In genomic region chr17:40458001-40458791, GRCh38 we compare ENCODE assay signal across 9 cellular contexts. TPM values are rescaled to one million over a fixed set of nuclear protein-coding genes. Genes with fewer than 3 reads are reported as not detected.
DNase-seq lines count a peak whose midpoint lies in the region; ATAC-seq and TF ChIP-seq lines count a peak whose summit lies in the region.
"Had no signal": no experiment of that assay in that cellular context is flagged by ENCODE, and none has a peak within 500 bp of the region (broad histone marks: within the 10 kb centered on the region; RNA-seq: fewer than 3 reads in every experiment).

No MANE protein-coding gene starts in this region.

- no peaks in the 10 kb centered on the region for H3K9me3 ChIP-seq in GM23248 (ENCODE audit: low read depth)
- no peaks in the 10 kb centered on the region for H3K9me3 ChIP-seq in cardiac muscle cell (ENCODE audit: low read depth)

- H3K4me1 ChIP-seq in GM23248 (ENCODE audit: insufficient read depth) (peaks cover 73% of the 10 kb centered on the region), cardiac muscle cell (ENCODE audit: low read depth) (peaks cover 46% of the 10 kb centered on the region)

- no peaks in the 10 kb centered on the region for H3K9me2 ChIP-seq in GM23248 (ENCODE audit: insufficient read depth)

- H3K9ac ChIP-seq in GM23248 = peak overlapping the region; percentile 50

- H2AFZ ChIP-seq in GM23248 = no peak overlapping the region

- H3K36me3 ChIP-seq in GM23248 (ENCODE audit: low read depth) = peaks cover 39% of the 10 kb centered on the region
- peaks cover 11% of the 10 kb centered on the region for H3K36me3 ChIP-seq in cardiac muscle cell

- H3K79me2 ChIP-seq in GM23248 (ENCODE audit: insufficient read depth) = peaks cover 12% of the 10 kb centered on the region; the same call in 1 of the 2 replicates

- peak overlapping the region; percentile 52 for H3K4me2 ChIP-seq in GM23248 (ENCODE audit: unreplicated experiment)

- intact Hi-C loops in sciatic nerve (cut with DNase I) = no loop called here

- H3K27me3 ChIP-seq in GM23248 (replicated peaks; ENCODE audit: insufficient read depth) (no peaks in the 10 kb centered on the region), cardiac muscle cell (no peaks in the 10 kb centered on the region)

- in situ Hi-C loops in GM23248 (cut with MboI) = no loop called here

- H3K4me3 ChIP-seq in GM23248 = no peak overlapping the region; the same call in 1 of the 2 replicates
- no peak overlapping the region for H3K4me3 ChIP-seq in cardiac muscle cell

- H3F3A ChIP-seq in GM23248 (ENCODE audit: insufficient read depth) = peaks cover 87% of the 10 kb centered on the region

- TF ChIP-seq CTCF in cardiac muscle cell (IDR thresholded peaks at IDR 0.05; ENCODE audit: low read depth, low read length) = no peak

- H3K27ac ChIP-seq in GM23248 (peak overlapping the region; percentile 89), cardiac muscle cell (peak overlapping the region; percentile 79)

- DNase-seq in GM23248 (peak; percentile 94), cardiac muscle cell (ENCODE audit: low read depth in 1 of 2, low spot score in 1 of 2) (peak; percentile 72 to 84), sciatic nerve (ENCODE audit: low spot score) (peak; percentile 79), cerebellum (ENCODE audit: low spot score) (no peak)
- no peak for DNase-seq in activated CD8-positive, alpha-beta memory T cell treated with anti-CD3 and anti-CD28 coated beads for 24 hours

- WGBS in GM23248 (ENCODE audit: low coverage in 1 of 2, low lambda C conversion rate in 2 of 2, missing lambda C conversion rate in 2 of 2), 2 experiments = 3 to 6% methylated on average over 16 of the region's 16 CpGs

- ATAC-seq in SK-N-SH treated with all-trans-retinoic acid at 6 μM for 48 hours (peak; percentile 89), sciatic nerve (peak; percentile 21), GM18858 (IDR thresholded peaks at IDR 0.05; ENCODE audit: unreplicated experiment) (no peak), GM21526 (IDR thresholded peaks at IDR 0.05; ENCODE audit: low FRiP score, unreplicated experiment) (no peak)

- no peaks in the 10 kb centered on the region for H4K20me1 ChIP-seq in GM23248 (ENCODE audit: insufficient read depth)

TF ChIP-seq in SK-N-SH treated with all-trans-retinoic acid at 6 μM for 48 hours, 23 proteins besides CTCF, POLR2A, EP300 and RAD21:
- TF ChIP-seq SNAI2 (CRISPR knock-in tag; IDR thresholded peaks at IDR 0.05) (no peak), ARNTL (CRISPR knock-in tag; IDR thresholded peaks at IDR 0.05; ENCODE audit: borderline replicate concordance, low read depth) (no peak), TCF4 (CRISPR knock-in tag; IDR thresholded peaks at IDR 0.05; ENCODE audit: borderline replicate concordance) (peak; percentile 77; the same call in 1 of the 2 replicates), ZNF565 (CRISPR knock-in tag; conservative IDR thresholded peaks at IDR 0.05; ENCODE audit: low read depth) (no peak), ZNF70 (CRISPR knock-in tag; IDR thresholded peaks at IDR 0.05) (no peak), CREB5 (CRISPR knock-in tag; IDR thresholded peaks at IDR 0.05; ENCODE audit: low read depth) (no peak), ISL1 (CRISPR knock-in tag; IDR thresholded peaks at IDR 0.05) (no peak), ZFP30 (CRISPR knock-in tag; IDR thresholded peaks at IDR 0.05) (no peak), ZFP3 (CRISPR knock-in tag; IDR thresholded peaks at IDR 0.05) (no peak), OSR1 (CRISPR knock-in tag; IDR thresholded peaks at IDR 0.05) (no peak), ZNF8 (CRISPR knock-in tag; IDR thresholded peaks at IDR 0.05) (no peak), GLIS3 (CRISPR knock-in tag; IDR thresholded peaks at IDR 0.05) (no peak), ESRRG (CRISPR knock-in tag; IDR thresholded peaks at IDR 0.05) (no peak), POU6F1 (CRISPR knock-in tag; IDR thresholded peaks at IDR 0.05; ENCODE audit: borderline replicate concordance, low read depth) (no peak), CSDC2 (CRISPR knock-in tag; IDR thresholded peaks at IDR 0.05) (no peak)
- TF ChIP-seq, protein P1, sequence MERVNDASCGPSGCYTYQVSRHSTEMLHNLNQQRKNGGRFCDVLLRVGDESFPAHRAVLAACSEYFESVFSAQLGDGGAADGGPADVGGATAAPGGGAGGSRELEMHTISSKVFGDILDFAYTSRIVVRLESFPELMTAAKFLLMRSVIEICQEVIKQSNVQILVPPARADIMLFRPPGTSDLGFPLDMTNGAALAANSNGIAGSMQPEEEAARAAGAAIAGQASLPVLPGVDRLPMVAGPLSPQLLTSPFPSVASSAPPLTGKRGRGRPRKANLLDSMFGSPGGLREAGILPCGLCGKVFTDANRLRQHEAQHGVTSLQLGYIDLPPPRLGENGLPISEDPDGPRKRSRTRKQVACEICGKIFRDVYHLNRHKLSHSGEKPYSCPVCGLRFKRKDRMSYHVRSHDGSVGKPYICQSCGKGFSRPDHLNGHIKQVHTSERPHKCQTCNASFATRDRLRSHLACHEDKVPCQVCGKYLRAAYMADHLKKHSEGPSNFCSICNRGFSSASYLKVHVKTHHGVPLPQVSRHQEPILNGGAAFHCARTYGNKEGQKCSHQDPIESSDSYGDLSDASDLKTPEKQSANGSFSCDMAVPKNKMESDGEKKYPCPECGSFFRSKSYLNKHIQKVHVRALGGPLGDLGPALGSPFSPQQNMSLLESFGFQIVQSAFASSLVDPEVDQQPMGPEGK (CRISPR knock-in tag; IDR thresholded peaks at IDR 0.05; ENCODE audit: borderline replicate concordance) = peak; percentile 83; the same call in 1 of the 2 replicates
TF ChIP-seq in SK-N-SH treated with all-trans-retinoic acid at 6 μM for 48 hours: peak in this region for 2.

RNA-seq across cellular contexts. Expression of gene IGFBP4, which starts 14.9 kb away (rescaled TPM):
- total RNA-seq in GM23248 (2014; rRNA removed; shearing (Covaris generic)) = 361 and 408 TPM in 2 replicates
- polyA plus RNA-seq in GM23248 (2016; fragmentation: Nextera tagmentation; extraction: Ambion mirVana) (1,209 and 1,277 TPM in 2 replicates), cardiac muscle cell (109 and 215 TPM in 2 replicates)
- total RNA-seq in cardiac muscle cell (41.7 and 87.4 TPM in 2 replicates), sciatic nerve (680 TPM), cerebellum (14.5 TPM)

RNA-seq across cellular contexts. Expression of gene TOP2A, which starts 40.5 kb away (rescaled TPM):
- 71.4 and 75.8 TPM in 2 replicates for total RNA-seq in GM23248 (2014; rRNA removed; shearing (Covaris generic))
- polyA plus RNA-seq in GM23248 (2016; fragmentation: Nextera tagmentation; extraction: Ambion mirVana) = 39.6 and 47.0 TPM in 2 replicates
- 11.1 and 127 TPM in 2 replicates for total RNA-seq in cardiac muscle cell
- polyA plus RNA-seq in cardiac muscle cell = 21.7 and 168 TPM in 2 replicates
- total RNA-seq in sciatic nerve = 1.4 TPM
- 58.3 TPM for total RNA-seq in cerebellum

RNA-seq across cellular contexts. Expression of gene TNS4, which starts 43.2 kb away (rescaled TPM):
- not detected in 2 replicates for total RNA-seq in GM23248 (2014; rRNA removed; shearing (Covaris generic))
- polyA plus RNA-seq in GM23248 (2016; fragmentation: Nextera tagmentation; extraction: Ambion mirVana) (0.20 and 0.44 TPM in 2 replicates), cardiac muscle cell (not detected in 2 replicates)
- total RNA-seq in cardiac muscle cell (not detected in 2 replicates), sciatic nerve (0.36 TPM), cerebellum (not detected)
- total RNA-seq: M059J had no signal

Comparison
In these comparisons a context has a peak if more than half of its experiments do, and no peak if none do; other contexts are left out.
1. DNase-seq: peak in GM23248 (single experiment), cardiac muscle cell (2 of 2) and sciatic nerve (single experiment); none in activated CD8-positive, alpha-beta memory T cell treated with anti-CD3 and anti-CD28 coated beads for 24 hours (single experiment) and cerebellum (single experiment).
2. ATAC-seq: peak in SK-N-SH treated with all-trans-retinoic acid at 6 μM for 48 hours (single experiment) and sciatic nerve (single experiment); none in GM18858 (single experiment) and GM21526 (single experiment).